10 cellular contexts compared by ENCODE assay signal in genomic region chr1:157136133-157136532, GRCh38. TPM values are rescaled to one million over a fixed set of nuclear protein-coding genes. Genes with fewer than 3 reads are reported as not detected.
DNase-seq lines count a peak whose midpoint lies in the region; ATAC-seq and TF ChIP-seq lines count a peak whose summit lies in the region.
"Had no signal": no experiment of that assay in that cellular context is flagged by ENCODE, and none has a peak within 500 bp of the region (broad histone marks: within the 10 kb centered on the region; RNA-seq: fewer than 3 reads in every experiment).

No MANE protein-coding gene starts in this region.

- H3K79me2 ChIP-seq in Karpas-422 (ENCODE audit: low read length), result peaks cover 35% of the 10 kb centered on the region
- peaks cover 60% of the 10 kb centered on the region for H3K79me2 ChIP-seq in mammary epithelial cell (ENCODE audit: insufficient read depth, low read length)

- in situ Hi-C loops in mammary epithelial cell (cut with MboI; ENCODE audit: low sequenced_read_pairs in 2 of 2), result no loop called here

- no peak for ATAC-seq in CD8-positive, alpha-beta T cell
- ATAC-seq in HG03354 (IDR thresholded peaks at IDR 0.05; ENCODE audit: poor library complexity, severe bottlenecking, unreplicated experiment) (no peak), GM18511 (IDR thresholded peaks at IDR 0.05; ENCODE audit: unreplicated experiment) (no peak), HG03025 (IDR thresholded peaks at IDR 0.05; ENCODE audit: low FRiP score, unreplicated experiment) (no peak)

- CTCF ChIA-PET in CD8-positive, alpha-beta T cell (lab: Charles Lee), result interaction anchor here (5.1 to 6.5 kb wide), 2 partner anchors 18 to 46 kb away, joined by 32 to 59 read pairs; no protein-coding TSS in a partner anchor
- CTCF ChIA-PET in mammary epithelial cell (lab: Charles Lee; ENCODE audit: low non-redundant PET), result interaction anchor here (0.6 to 1.0 kb wide), 3 partner anchors 20 to 46 kb away, joined by 5 to 8 read pairs (median 5); no protein-coding TSS in a partner anchor

- no peak overlapping the region for H3K4me3 ChIP-seq in CD8-positive, alpha-beta T cell (ENCODE audit: low read depth, low read length)
- H3K4me3 ChIP-seq in Karpas-422 (ENCODE audit: low read length) (peak overlapping the region; percentile 91), mammary epithelial cell (replicated peaks in 1 of 3; ENCODE audit: insufficient read depth in 1 of 3, low read depth in 2 of 3, low read length in 3 of 3) (peak overlapping the region; percentile 91 to 96 (median 93))

- H2AFZ ChIP-seq in Karpas-422 (ENCODE audit: low read length) (no peak overlapping the region), mammary epithelial cell (ENCODE audit: low read depth, low read length) (no peak overlapping the region)

- peaks cover 77% of the 10 kb centered on the region for H3K4me1 Mint-ChIP-seq in CD8-positive, alpha-beta T cell (ENCODE audit: low read depth)
- peaks cover 37% of the 10 kb centered on the region for H3K4me1 Mint-ChIP-seq in neural crest cell

- H3K36me3 Mint-ChIP-seq in CD8-positive, alpha-beta T cell, result peaks cover 59% of the 10 kb centered on the region
- peaks cover 17% of the 10 kb centered on the region for H3K36me3 Mint-ChIP-seq in neural crest cell (ENCODE audit: low read depth)

- no peaks in the 10 kb centered on the region for H3K9me3 ChIP-seq in CD8-positive, alpha-beta T cell (ENCODE audit: low read length)
- H3K9me3 ChIP-seq in Karpas-422 (ENCODE audit: low read length) (no peaks in the 10 kb centered on the region), mammary epithelial cell (replicated peaks; ENCODE audit: insufficient read depth, low read length) (no peaks in the 10 kb centered on the region)

- peaks cover 71% of the 10 kb centered on the region for H3K4me1 ChIP-seq in CD8-positive, alpha-beta T cell (ENCODE audit: insufficient read depth, low read length)
- H3K4me1 ChIP-seq in Karpas-422 (ENCODE audit: low read length) (peaks cover 19% of the 10 kb centered on the region), mammary epithelial cell (ENCODE audit: insufficient read depth, low read length) (peaks cover 55% of the 10 kb centered on the region)

- no peaks in the 10 kb centered on the region for H3K9me2 ChIP-seq in Karpas-422 (replicated peaks; ENCODE audit: insufficient read depth, low read length)

- no peaks in the 10 kb centered on the region for H3K9me3 Mint-ChIP-seq in CD8-positive, alpha-beta T cell
- H3K9me3 Mint-ChIP-seq in neural crest cell, result no peaks in the 10 kb centered on the region
- H3K9me3 Mint-ChIP-seq: memory B cell had no signal

- H3K27ac ChIP-seq in CD8-positive, alpha-beta T cell (ENCODE audit: low read depth, low read length), result no peak overlapping the region
- H3K27ac ChIP-seq in Karpas-422 (ENCODE audit: low read length), result no peak overlapping the region
- H3K27ac ChIP-seq in mammary epithelial cell (ENCODE audit: insufficient read depth, low read depth, low read length), result peak overlapping the region; percentile 81

- dilution Hi-C loops in mammary epithelial cell (cut with HindIII; ENCODE audit: low sequenced_read_pairs), result loop anchor here (5.0 kb wide), 1 partner anchor 104 kb away; no protein-coding TSS in a partner anchor

- TF ChIP-seq CTCF in CD8-positive, alpha-beta T cell (IDR thresholded peaks at IDR 0.05), result no peak
- TF ChIP-seq CTCF in mammary epithelial cell (conservative IDR thresholded peaks at IDR 0.05 in 1 of 2, IDR thresholded peaks at IDR 0.05 in 1 of 2; ENCODE audit: extremely low read depth in 1 of 2, insufficient read depth in 1 of 2, low read depth in 1 of 2, low read length in 2 of 2) (peak; percentile 31 to 57), neural crest cell (conservative IDR thresholded peaks at IDR 0.05) (no peak)

- H3K27me3 Mint-ChIP-seq in CD8-positive, alpha-beta T cell (ENCODE audit: low read depth), result no peaks in the 10 kb centered on the region
- no peaks in the 10 kb centered on the region for H3K27me3 Mint-ChIP-seq in neural crest cell (ENCODE audit: low read depth)
- H3K27me3 Mint-ChIP-seq: memory B cell had no signal

- POLR2A ChIA-PET in CD8-positive, alpha-beta T cell (lab: Charles Lee), result no interaction called here

- H3K9ac ChIP-seq in Karpas-422 (ENCODE audit: low read length), result peak overlapping the region; percentile 89
- peak overlapping the region; percentile 98 for H3K9ac ChIP-seq in mammary epithelial cell (ENCODE audit: insufficient read depth, low read length)

- H4K20me1 ChIP-seq in Karpas-422 (ENCODE audit: insufficient read depth, low read depth, low read length), result peaks cover 11% of the 10 kb centered on the region
- H4K20me1 ChIP-seq in mammary epithelial cell (ENCODE audit: insufficient read depth, low read length), result no peaks in the 10 kb centered on the region

- H3K36me3 ChIP-seq in CD8-positive, alpha-beta T cell (ENCODE audit: insufficient read depth, low read length), result peaks cover 10% of the 10 kb centered on the region
- H3K36me3 ChIP-seq in Karpas-422 (ENCODE audit: insufficient read depth, low read length), result peaks cover 34% of the 10 kb centered on the region
- peaks cover 25% of the 10 kb centered on the region for H3K36me3 ChIP-seq in mammary epithelial cell (ENCODE audit: insufficient read depth, low read length)

- WGBS in mammary epithelial cell (ENCODE audit: low coverage, missing lambda C conversion rate), result 26% methylated on average over 4 of the region's 4 CpGs

- H3K4me2 ChIP-seq in Karpas-422 (ENCODE audit: low read depth, low read length, poor library complexity, severe bottlenecking) (peak overlapping the region; percentile 90), mammary epithelial cell (ENCODE audit: insufficient read depth, low read depth, low read length) (peak overlapping the region; percentile 93)

- no TSS peak for BruUV-seq in mammary epithelial cell (replicated peaks; lab: Mats Ljungman, UMichigan)

- intact Hi-C loops in CD8-positive, alpha-beta T cell (cut with DNase I, micrococcal nuclease), result loop anchor here (5.0 to 10.0 kb wide), 4 partner anchors 409 to 1879 kb away; partner anchors contain the start of genes ISG20L2 (in 1 of the 2), MEF2D (in 1 of the 2) and METTL25B (in 1 of the 2)
- intact Hi-C loops in mammary epithelial cell (cut with micrococcal nuclease), result loop anchor here (2.0 to 10.0 kb wide), 2 partner anchors 13 to 241 kb away; partner anchors contain the start of gene PEAR1

- no peaks in the 10 kb centered on the region for H3K27me3 ChIP-seq in CD8-positive, alpha-beta T cell (ENCODE audit: insufficient read depth, low read length)
- no peaks in the 10 kb centered on the region for H3K27me3 ChIP-seq in Karpas-422 (ENCODE audit: low read length)
- no peaks in the 10 kb centered on the region for H3K27me3 ChIP-seq in mammary epithelial cell (ENCODE audit: insufficient read depth, low read length)

- no peak for DNase-seq in CD8-positive, alpha-beta T cell
- DNase-seq in Karpas-422 (no peak), mammary epithelial cell (peak; percentile 32), neural crest cell (ENCODE audit: low read depth, low spot score) (no peak), GDM1 (lab: John Stamatoyannopoulos, UW) (no peak)
- DNase-seq: NCI-H1105 treated with DMSO at 0.1 percent for 48 hours had no signal

- peak overlapping the region; percentile 94 for H3K4me3 Mint-ChIP-seq in CD8-positive, alpha-beta T cell
- H3K4me3 Mint-ChIP-seq in neural crest cell, result peak overlapping the region; percentile 96
- H3K4me3 Mint-ChIP-seq: memory B cell had no signal

- H3K27ac Mint-ChIP-seq in CD8-positive, alpha-beta T cell, result peak overlapping the region; percentile 81
- peak overlapping the region; percentile 55 for H3K27ac Mint-ChIP-seq in neural crest cell (ENCODE audit: unreplicated experiment)

RNA-seq across cellular contexts. Expression of gene ETV3, which starts 2.1 kb away (rescaled TPM):
- 10 to 100 TPM; 88.9 to 94.0 TPM for total RNA-seq in CD8-positive, alpha-beta T cell
- total RNA-seq in Karpas-422 (2014; rRNA removed; shearing (Covaris generic); ENCODE audit: low replicate concordance), result 11.9 and 12.3 TPM in 2 replicates
- total RNA-seq in mammary epithelial cell (10 to 100 TPM; 20.5 to 34.1 TPM), neural crest cell (29.0 and 29.7 TPM in 2 replicates)
- polyA plus RNA-seq in mammary epithelial cell, result 11.4 TPM
- 27.6 TPM for polyA minus RNA-seq in mammary epithelial cell

RNA-seq across cellular contexts. Expression of gene ETV3L, which starts 36.5 kb away (rescaled TPM):
- not detected for total RNA-seq in CD8-positive, alpha-beta T cell
- total RNA-seq in Karpas-422 (2014; rRNA removed; shearing (Covaris generic); ENCODE audit: low replicate concordance), result not detected in 2 replicates
- total RNA-seq in mammary epithelial cell, result not detected
- not detected for polyA plus RNA-seq in mammary epithelial cell
- not detected for polyA minus RNA-seq in mammary epithelial cell
- 0.19 and 0.23 TPM in 2 replicates for total RNA-seq in neural crest cell

Comparison
In these comparisons a context has a peak if more than half of its experiments do, and no peak if none do; other contexts are left out.
1. CTCF ChIP-seq: peak in mammary epithelial cell (2 of 2); none in CD8-positive, alpha-beta T cell (single experiment) and neural crest cell (single experiment).